In genomic region chr3:164208026-164208425, GRCh38 we compare ENCODE assay signal across 13 cellular contexts.
"Had no signal": no experiment of that assay in that cellular context is flagged by ENCODE, and none has a peak within 500 bp of the region (broad histone marks: within the 10 kb centered on the region; RNA-seq: fewer than 3 reads in every experiment).

No MANE protein-coding gene starts in this region.

- DNase-seq: activated CD4-positive, CD25-positive, alpha-beta regulatory T cell treated with anti-CD3 and anti-CD28 coated beads, Interleukin-2, amount 50 U/mL, for 72 hours; activated naive CD4-positive, alpha-beta T cell treated with Interleukin-2 at 50 U/mL for 16 hours; activated naive CD8-positive, alpha-beta T cell treated with anti-CD3 and anti-CD28 coated beads, Interleukin-2, amount 50 U/mL, for 24 hours; colonic mucosa; gastrocnemius medialis; heart right ventricle; pancreas; sigmoid colon; stimulated activated CD4-positive, alpha-beta T cell treated with anti-CD3 and anti-CD28 coated beads, Interleukin-1b, Interleukin-23, amount 100 ng/mL, for 48 hours; stimulated activated naive CD8-positive, alpha-beta T cell treated with anti-CD3 and anti-CD28 coated beads, Interleukin-15, amount 100 ng/mL, for 72 hours; T-helper 1 cell; T1000 had no signal

- ATAC-seq: activated naive CD8-positive, alpha-beta T cell treated with anti-CD3 and anti-CD28 coated beads, Interleukin-2, amount 50 U/mL, for 24 hours; gastrocnemius medialis; heart right ventricle; left lobe of liver; pancreas; stimulated activated naive CD8-positive, alpha-beta T cell treated with anti-CD3 and anti-CD28 coated beads, Interleukin-15, amount 100 ng/mL, for 72 hours had no signal
